In the genomic region with DNA sequence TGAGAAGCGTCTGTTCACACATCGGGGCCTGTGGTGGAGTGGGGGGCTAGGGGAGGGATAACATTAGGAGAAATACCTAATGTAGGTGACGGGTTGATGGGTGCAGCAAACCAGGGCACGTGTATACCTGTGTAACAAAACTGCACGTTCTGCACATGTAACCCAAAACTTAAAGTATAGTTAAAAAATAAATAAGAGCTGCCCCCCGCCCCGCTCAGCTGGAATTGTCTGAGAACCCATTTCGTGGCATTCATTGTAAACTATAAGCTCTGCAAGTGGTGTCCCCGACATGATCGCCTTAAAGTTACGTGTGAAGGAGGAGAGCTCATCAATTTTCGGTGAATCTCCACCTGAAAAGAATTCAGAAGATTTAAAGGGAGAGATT, we compare ENCODE assay signal across 8 cellular contexts. TPM values are rescaled to one million over a fixed set of nuclear protein-coding genes. Genes with fewer than 3 reads are reported as not detected.
DNase-seq lines count a peak whose midpoint lies in the region; ATAC-seq and TF ChIP-seq lines count a peak whose summit lies in the region.
"Had no signal": no experiment of that assay in that cellular context is flagged by ENCODE, and none has a peak within 500 bp of the region (broad histone marks: within the 10 kb centered on the region; RNA-seq: fewer than 3 reads in every experiment).

No MANE protein-coding gene starts in this region.

- intact Hi-C loops in A673 (cut with micrococcal nuclease; ENCODE audit: unreplicated experiment): loop anchor here (1.0 kb wide), 1 partner anchor 61 kb away; no protein-coding TSS in a partner anchor
- intact Hi-C loops in CD4-positive, alpha-beta memory T cell (cut with micrococcal nuclease): loop anchor here (5.0 kb wide), 2 partner anchors 62 to 207 kb away; partner anchors contain the start of gene TMEM41A
- intact Hi-C loops in PC-9 (cut with micrococcal nuclease; ENCODE audit: unreplicated experiment): loop anchor here (1.0 to 5.0 kb wide), 3 partner anchors 60 to 242 kb away; partner anchors contain the start of gene TMEM41A

- peaks cover 3 to 10% of the 10 kb centered on the region in 2 donors for H3K27me3 Mint-ChIP-seq in CD4-positive, alpha-beta memory T cell
- H3K27me3 Mint-ChIP-seq in naive B cell: peaks cover 8 to 13% (median 10%) of the 10 kb centered on the region in 3 donors

- peak overlapping the region; percentile 82 for H2AFZ ChIP-seq in PC-9

- H3K27ac Mint-ChIP-seq in CD4-positive, alpha-beta memory T cell: no peak overlapping the region
- H3K27ac Mint-ChIP-seq in naive B cell: no peak overlapping the region

- H3K9me3 Mint-ChIP-seq in CD4-positive, alpha-beta memory T cell: no peaks in the 10 kb centered on the region
- H3K9me3 Mint-ChIP-seq in naive B cell: no peaks in the 10 kb centered on the region

- no peaks in the 10 kb centered on the region for H3K9me2 ChIP-seq in PC-9 (ENCODE audit: insufficient read depth)

- H3K79me2 ChIP-seq in PC-9 (ENCODE audit: low read depth): no peaks in the 10 kb centered on the region

- H3K4me2 ChIP-seq in PC-9: peak overlapping the region; percentile 91

- POLR2A ChIA-PET in A673 (lab: Charles Lee; ENCODE audit: low non-redundant PET) (interaction anchor here (0.6 to 0.7 kb wide), 2 partner anchors 72 to 168 kb away, joined by 3 read pairs; no protein-coding TSS in a partner anchor), PC-9 (lab: Charles Lee; ENCODE audit: unreplicated experiment) (interaction anchor here (0.5 to 3.1 kb wide), 8 partner anchors 8 to 415 kb away, joined by 3 to 24 read pairs (median 4); partner anchors contain the start of genes LIPH, SENP2 and TMEM41A)
- POLR2A ChIA-PET in CD4-positive, alpha-beta memory T cell (lab: Charles Lee; ENCODE audit: partially characterized antibody): interaction anchor here (2.2 kb wide), 1 partner anchor 27 kb away, joined by 9 read pairs; the partner anchor contains the start of gene SENP2

- H4K20me1 ChIP-seq in PC-9 (ENCODE audit: insufficient read depth): no peaks in the 10 kb centered on the region

- H3K27me3 ChIP-seq in A673 (replicated peaks; ENCODE audit: insufficient read depth, low read depth, low read length, poor library complexity) (no peaks in the 10 kb centered on the region), PC-9 (ENCODE audit: insufficient read depth, low read depth) (no peaks in the 10 kb centered on the region)
- no peaks in the 10 kb centered on the region for H3K27me3 ChIP-seq in CD4-positive, alpha-beta memory T cell (ENCODE audit: insufficient read depth, low read length)

- DNase-seq in A673 (ENCODE audit: low spot score): no peak
- DNase-seq in CD4-positive, alpha-beta memory T cell: no peak
- DNase-seq in PC-9: no peak
- no peak for DNase-seq in naive B cell

- H3K9me3 ChIP-seq in A673 (ENCODE audit: low read depth, low read length, poor library complexity, severe bottlenecking): no peaks in the 10 kb centered on the region
- H3K9me3 ChIP-seq in CD4-positive, alpha-beta memory T cell (ENCODE audit: control insufficient read depth in 1 of 2, low read length in 2 of 2): no peaks in the 10 kb centered on the region
- H3K9me3 ChIP-seq in PC-9 (ENCODE audit: insufficient read depth, low read depth): no peaks in the 10 kb centered on the region

- ATAC-seq in naive B cell (ENCODE audit: low read depth in 2 of 2): no peak
- ATAC-seq in GM21737 (IDR thresholded peaks at IDR 0.05; ENCODE audit: unreplicated experiment): no peak
- no peak for ATAC-seq in GM21515 (IDR thresholded peaks at IDR 0.05; ENCODE audit: unreplicated experiment)
- ATAC-seq in GM21529 (IDR thresholded peaks at IDR 0.05; ENCODE audit: unreplicated experiment): no peak

- peaks cover 6 to 9% (median 8%) of the 10 kb centered on the region in 4 donors for H3K4me1 Mint-ChIP-seq in CD4-positive, alpha-beta memory T cell
- peaks cover 8 to 20% (median 16%) of the 10 kb centered on the region in 3 donors for H3K4me1 Mint-ChIP-seq in naive B cell

- H3K4me1 ChIP-seq in A673 (ENCODE audit: insufficient read depth, low read length, poor library complexity, severe bottlenecking): no peaks in the 10 kb centered on the region
- H3K4me1 ChIP-seq in CD4-positive, alpha-beta memory T cell (ENCODE audit: insufficient read depth, low read length): no peaks in the 10 kb centered on the region
- H3K4me1 ChIP-seq in PC-9 (replicated peaks; ENCODE audit: insufficient read depth): peaks cover 65% of the 10 kb centered on the region

- H3F3A ChIP-seq in PC-9 (ENCODE audit: insufficient read depth, low read depth): peaks cover 42% of the 10 kb centered on the region

- H3K36me3 ChIP-seq in A673 (ENCODE audit: insufficient read depth, low read length, poor library complexity, severe bottlenecking): no peaks in the 10 kb centered on the region
- no peaks in the 10 kb centered on the region for H3K36me3 ChIP-seq in CD4-positive, alpha-beta memory T cell (ENCODE audit: insufficient read depth, low read length)
- H3K36me3 ChIP-seq in PC-9 (ENCODE audit: low read depth): no peaks in the 10 kb centered on the region

- CTCF ChIA-PET in A673 (lab: Charles Lee): interaction anchor here (0.5 to 1.6 kb wide), 7 partner anchors 14 to 197 kb away, joined by 3 to 11 read pairs (median 5); partner anchors contain the start of genes MAP3K13 and SENP2
- CTCF ChIA-PET in CD4-positive, alpha-beta memory T cell (lab: Charles Lee; ENCODE audit: partially characterized antibody): interaction anchor here (0.6 to 4.3 kb wide), 19 partner anchors 10 to 252 kb away, joined by 3 to 28 read pairs (median 4); partner anchors contain the start of gene SENP2
- CTCF ChIA-PET in PC-9 (lab: Charles Lee): interaction anchor here (0.5 to 1.8 kb wide), 5 partner anchors 14 to 229 kb away, joined by 3 to 7 read pairs (median 6); no protein-coding TSS in a partner anchor

- BruUV-seq in A673 (replicated peaks; lab: Mats Ljungman, UMichigan): no TSS peak
- no TSS peak for BruUV-seq in PC-9 (replicated peaks; lab: Mats Ljungman, UMichigan)

- peak overlapping the region in 6 of 8 donors; percentile 50 to 86 (median 74) for H3K4me3 Mint-ChIP-seq in CD4-positive, alpha-beta memory T cell
- H3K4me3 Mint-ChIP-seq in naive B cell: peak overlapping the region in 6 of 8 donors; percentile 42 to 88 (median 82)

- peak overlapping the region; percentile 39 for H3K4me3 ChIP-seq in A673 (ENCODE audit: low read depth, low read length, poor library complexity, severe bottlenecking)
- H3K4me3 ChIP-seq in CD4-positive, alpha-beta memory T cell (ENCODE audit: low read length in 2 of 2): no peak overlapping the region
- peak overlapping the region; percentile 53 for H3K4me3 ChIP-seq in PC-9

- no peaks in the 10 kb centered on the region for H3K36me3 Mint-ChIP-seq in CD4-positive, alpha-beta memory T cell
- no peaks in the 10 kb centered on the region for H3K36me3 Mint-ChIP-seq in naive B cell

- no peak for TF ChIP-seq CTCF in A673 (conservative IDR thresholded peaks at IDR 0.05; ENCODE audit: low read depth, low read length)
- no peak for TF ChIP-seq CTCF in PC-9 (conservative IDR thresholded peaks at IDR 0.05)

- H3K27ac ChIP-seq in A673 (ENCODE audit: low read depth, low read length, poor library complexity, severe bottlenecking) (no peak overlapping the region), PC-9 (peak overlapping the region; percentile 99)
- no peak overlapping the region for H3K27ac ChIP-seq in CD4-positive, alpha-beta memory T cell (ENCODE audit: low read depth, low read length)

RNA-seq across cellular contexts. Expression of gene LIPH, which starts 7.3 kb away (rescaled TPM):
- total RNA-seq in A673 (2021) (6.2 and 12.1 TPM in 2 replicates), PC-9 (2021) (38.4 and 44.7 TPM in 2 replicates)
- total RNA-seq in CD4-positive, alpha-beta memory T cell: not detected
- polyA plus RNA-seq in CD4-positive, alpha-beta memory T cell: not detected
- under 1 TPM in 1 of 6 donors, not detected in 5; 0.20 TPM for polyA plus RNA-seq in naive B cell (ENCODE audit: low read depth in 6 of 6)
- total RNA-seq: myocyte had no signal

RNA-seq across cellular contexts. Expression of gene SENP2, which starts 26.4 kb away (rescaled TPM):
- total RNA-seq in A673 (2021) (43.4 and 48.3 TPM in 2 replicates), PC-9 (2021) (66.5 and 89.5 TPM in 2 replicates)
- total RNA-seq in CD4-positive, alpha-beta memory T cell: 10 to 100 TPM; 46.0 to 54.3 TPM
- 10 to 100 TPM; 11.5 to 20.2 TPM for polyA plus RNA-seq in CD4-positive, alpha-beta memory T cell
- 10 to 100 TPM; 19.7 to 36.7 (median 28.0) TPM for polyA plus RNA-seq in naive B cell (ENCODE audit: low read depth in 6 of 6)

Comparison
In these comparisons a context has a peak if more than half of its experiments do, and no peak if none do; other contexts are left out.
1. H3K4me3 ChIP-seq: peak in A673 (single experiment) and PC-9 (single experiment); none in CD4-positive, alpha-beta memory T cell (0 of 2).